Comparison of ENCODE assay signal across 8 cellular contexts in the genomic region with DNA sequence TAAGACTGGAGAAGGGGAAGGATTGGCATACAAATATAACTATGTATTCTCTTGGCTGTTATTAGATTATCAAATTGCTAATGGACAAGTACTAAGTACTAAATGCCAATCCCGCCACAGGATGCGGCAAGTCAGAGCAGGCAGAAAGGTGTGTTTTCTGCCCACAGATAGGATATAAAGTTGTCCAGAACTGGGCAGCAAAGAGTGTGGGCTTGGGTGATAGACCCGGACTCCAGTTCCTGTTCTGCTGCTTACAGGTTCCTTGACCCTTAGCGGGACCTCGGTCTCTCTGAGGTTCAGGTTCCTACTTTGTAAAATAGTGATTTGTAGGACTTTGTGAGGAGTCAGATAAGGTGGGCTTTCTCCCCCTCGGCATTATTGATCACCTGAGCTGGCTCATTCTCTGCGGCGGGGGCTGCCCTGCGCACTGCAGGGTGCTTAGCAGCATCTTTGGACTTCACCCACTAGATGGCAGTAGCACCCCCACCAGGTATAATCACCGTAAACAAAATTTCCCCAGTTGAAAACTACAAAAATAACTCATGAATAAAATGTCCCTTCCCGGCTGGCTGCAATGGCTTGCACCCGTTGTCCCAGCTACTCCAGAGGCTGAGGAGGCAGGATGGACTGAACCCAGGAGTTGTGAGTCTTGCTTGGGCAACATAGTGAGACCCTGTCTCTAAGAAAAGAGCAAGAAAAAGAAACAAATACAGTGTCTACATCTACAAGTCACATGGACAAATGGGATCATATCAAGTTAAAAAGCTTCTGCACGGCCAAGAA.
DNase-seq lines count a peak whose midpoint lies in the region; ATAC-seq, FAIRE-seq and TF ChIP-seq lines count a peak whose summit lies in the region.

No MANE protein-coding gene starts in this region.

- H3K79me2 ChIP-seq in astrocyte (ENCODE audit: insufficient read depth, low read length): no peaks in the 10 kb centered on the region

- peaks cover 39% of the 10 kb centered on the region for H3K27me3 Mint-ChIP-seq in astrocyte (ENCODE audit: low read depth, unreplicated experiment)

- in situ Hi-C loops in ACHN (cut with HindIII; ENCODE audit: low pct_ligation_motif_present, low pct_unique_long_range_greater_than_20kb, low sequenced_read_pairs): no loop called here

- H3K9me3 ChIP-seq in astrocyte (ENCODE audit: insufficient read depth, low read depth, low read length): no peaks in the 10 kb centered on the region

- no peak overlapping the region for H2AFZ ChIP-seq in astrocyte (ENCODE audit: low read depth, low read length)

- no peak overlapping the region for H3K4me3 ChIP-seq in astrocyte (ENCODE audit: insufficient read depth, low read depth, low read length)

- DNase-seq in ACHN: peak; percentile 14
- peak; percentile 4 for DNase-seq in NCI-H774 (lab: John Stamatoyannopoulos, UW)
- DNase-seq in astrocyte (ENCODE audit: low read depth): no peak
- DNase-seq in lung microvascular endothelial cell (ENCODE audit: low read depth in 2 of 2): peak; percentile 31 to 51
- DNase-seq in amniotic stem cell (lab: John Stamatoyannopoulos, UW): no peak

- ATAC-seq in HG02642 (IDR thresholded peaks at IDR 0.05; ENCODE audit: poor library complexity, unreplicated experiment) (peak; percentile 86), HG03457 (IDR thresholded peaks at IDR 0.05; ENCODE audit: unreplicated experiment) (no peak)

- H3K36me3 ChIP-seq in astrocyte (ENCODE audit: insufficient read depth, low read length): no peaks in the 10 kb centered on the region

- H3K27me3 ChIP-seq in astrocyte (ENCODE audit: insufficient read depth, low read length): no peaks in the 10 kb centered on the region

- H3K4me2 ChIP-seq in astrocyte (ENCODE audit: low read length): no peak overlapping the region

- no peaks in the 10 kb centered on the region for H4K20me1 ChIP-seq in astrocyte (ENCODE audit: insufficient read depth, low read length)

- H3K9me3 Mint-ChIP-seq in astrocyte (ENCODE audit: unreplicated experiment): no peaks in the 10 kb centered on the region

- H3K4me1 ChIP-seq in astrocyte (ENCODE audit: insufficient read depth, low read length): no peaks in the 10 kb centered on the region

- H3K9ac ChIP-seq in astrocyte (ENCODE audit: low read length): no peak overlapping the region

- no peaks in the 10 kb centered on the region for H3K4me1 Mint-ChIP-seq in astrocyte (ENCODE audit: low read depth, unreplicated experiment)

- H3K4me3 Mint-ChIP-seq in astrocyte (ENCODE audit: unreplicated experiment): no peak overlapping the region

- TF ChIP-seq CTCF in GM12873 (IDR thresholded peaks at IDR 0.05; ENCODE audit: insufficient read depth, low read depth, low read length, missing control alignments) (peak; percentile 69), astrocyte (IDR thresholded peaks at IDR 0.05; ENCODE audit: insufficient read depth, low read depth, low read length) (peak; percentile 58)

- no peak for FAIRE-seq in astrocyte (lab: Jason Lieb, UNC)

- H3K36me3 Mint-ChIP-seq in astrocyte (ENCODE audit: low read depth, unreplicated experiment): no peaks in the 10 kb centered on the region

- H3K27ac Mint-ChIP-seq in astrocyte (ENCODE audit: unreplicated experiment): no peak overlapping the region

- no peak overlapping the region for H3K27ac ChIP-seq in astrocyte (ENCODE audit: low read depth, low read length)

Comparison
In these comparisons a context has a peak if more than half of its experiments do, and no peak if none do; other contexts are left out.
1. DNase-seq: peak in ACHN (single experiment), NCI-H774 (single experiment) and lung microvascular endothelial cell (2 of 2); none in astrocyte (single experiment) and amniotic stem cell (single experiment).